Comparison of ENCODE assay signal across 9 cellular contexts in genomic region chr15:90407871-90408317, GRCh38. TPM values are rescaled to one million over a fixed set of nuclear protein-coding genes. Genes with fewer than 3 reads are reported as not detected.
DNase-seq lines count a peak whose midpoint lies in the region; ATAC-seq and TF ChIP-seq lines count a peak whose summit lies in the region.
"Had no signal": no experiment of that assay in that cellular context is flagged by ENCODE, and none has a peak within 500 bp of the region (broad histone marks: within the 10 kb centered on the region; RNA-seq: fewer than 3 reads in every experiment).

No MANE protein-coding gene starts in this region.

- H3K4me3 Mint-ChIP-seq in activated naive CD4-positive, alpha-beta T cell treated with anti-CD3 and anti-CD28 coated beads, Interleukin-2, amount 10 ng/mL, durations not matched to agents 7 days and 5 days = no peak overlapping the region
- peak overlapping the region; percentile 57 for H3K4me3 Mint-ChIP-seq in activated T-helper 17 cell treated with anti-CD3 and anti-CD28 coated beads, Interleukin-2, amount 50 U/mL, for 72 hours
- H3K4me3 Mint-ChIP-seq in type B pancreatic cell = no peak overlapping the region

- peak; percentile 32 for DNase-seq in activated naive CD4-positive, alpha-beta T cell treated with anti-CD3 and anti-CD28 coated beads, Interleukin-2, amount 10 ng/mL, durations not matched to agents 7 days and 5 days
- no peak for DNase-seq in activated naive CD4-positive, alpha-beta T cell treated with anti-CD3 and anti-CD28 coated beads, Interleukin-2, amount 50 U/mL, for 16 hours
- DNase-seq in iris pigment epithelial cell (ENCODE audit: low read depth) (peak; percentile 58), type B pancreatic cell (ENCODE audit: extremely low spot score, unreplicated experiment) (no peak), NCI-H526 treated with DMSO at 0.1 percent for 48 hours (lab: John Stamatoyannopoulos, UW) (no peak), GM10266 (ENCODE audit: extremely low spot score) (no peak), NCI-H1105 (lab: John Stamatoyannopoulos, UW) (no peak)
- DNase-seq: head of caudate nucleus had no signal

- ATAC-seq in activated T-helper 17 cell treated with anti-CD3 and anti-CD28 coated beads, Interleukin-2, amount 50 U/mL, for 72 hours (replicated peaks) = peak; percentile 91

- CTCF ChIA-PET in activated naive CD4-positive, alpha-beta T cell treated with anti-CD3 and anti-CD28 coated beads, Interleukin-2, amount 10 ng/mL, durations not matched to agents 7 days and 5 days (lab: Charles Lee) = interaction anchor here (0.7 to 2.9 kb wide), 6 partner anchors 13 to 88 kb away, joined by 3 to 11 read pairs (median 4); no protein-coding TSS in a partner anchor

- H3K27ac Mint-ChIP-seq in activated naive CD4-positive, alpha-beta T cell treated with anti-CD3 and anti-CD28 coated beads, Interleukin-2, amount 10 ng/mL, durations not matched to agents 7 days and 5 days = peak overlapping the region; percentile 17
- H3K27ac Mint-ChIP-seq in activated T-helper 17 cell treated with anti-CD3 and anti-CD28 coated beads, Interleukin-2, amount 50 U/mL, for 72 hours = peak overlapping the region; percentile 87
- H3K27ac Mint-ChIP-seq in type B pancreatic cell = peak overlapping the region; percentile 10

- TF ChIP-seq CTCF in type B pancreatic cell (conservative IDR thresholded peaks at IDR 0.05) (no peak), GM10266 (IDR thresholded peaks at IDR 0.05; ENCODE audit: control insufficient read depth, insufficient read depth, low read depth, missing control alignments) (no peak)

- H3K4me1 Mint-ChIP-seq in activated naive CD4-positive, alpha-beta T cell treated with anti-CD3 and anti-CD28 coated beads, Interleukin-2, amount 10 ng/mL, durations not matched to agents 7 days and 5 days = peaks cover 74% of the 10 kb centered on the region
- peaks cover 46% of the 10 kb centered on the region for H3K4me1 Mint-ChIP-seq in activated T-helper 17 cell treated with anti-CD3 and anti-CD28 coated beads, Interleukin-2, amount 50 U/mL, for 72 hours
- peaks cover 19% of the 10 kb centered on the region for H3K4me1 Mint-ChIP-seq in type B pancreatic cell (ENCODE audit: unreplicated experiment)

- H3K27me3 Mint-ChIP-seq in activated naive CD4-positive, alpha-beta T cell treated with anti-CD3 and anti-CD28 coated beads, Interleukin-2, amount 10 ng/mL, durations not matched to agents 7 days and 5 days = no peaks in the 10 kb centered on the region
- H3K27me3 Mint-ChIP-seq in activated T-helper 17 cell treated with anti-CD3 and anti-CD28 coated beads, Interleukin-2, amount 50 U/mL, for 72 hours = no peaks in the 10 kb centered on the region
- H3K27me3 Mint-ChIP-seq in type B pancreatic cell = no peaks in the 10 kb centered on the region

- peaks cover 3% of the 10 kb centered on the region for H3K9me3 Mint-ChIP-seq in activated naive CD4-positive, alpha-beta T cell treated with anti-CD3 and anti-CD28 coated beads, Interleukin-2, amount 10 ng/mL, durations not matched to agents 7 days and 5 days
- H3K9me3 Mint-ChIP-seq in activated T-helper 17 cell treated with anti-CD3 and anti-CD28 coated beads, Interleukin-2, amount 50 U/mL, for 72 hours = no peaks in the 10 kb centered on the region
- peaks cover 4% of the 10 kb centered on the region for H3K9me3 Mint-ChIP-seq in type B pancreatic cell

- H3K36me3 Mint-ChIP-seq in activated naive CD4-positive, alpha-beta T cell treated with anti-CD3 and anti-CD28 coated beads, Interleukin-2, amount 10 ng/mL, durations not matched to agents 7 days and 5 days = peaks cover 40% of the 10 kb centered on the region
- peaks cover 43% of the 10 kb centered on the region for H3K36me3 Mint-ChIP-seq in activated T-helper 17 cell treated with anti-CD3 and anti-CD28 coated beads, Interleukin-2, amount 50 U/mL, for 72 hours (ENCODE audit: low read depth)
- H3K36me3 Mint-ChIP-seq in type B pancreatic cell = peaks cover 16% of the 10 kb centered on the region

RNA-seq across cellular contexts. Expression of gene IQGAP1, which starts 19.9 kb away (rescaled TPM):
- 100 to 1,000 TPM; 224 TPM for total RNA-seq in activated T-helper 17 cell treated with anti-CD3 and anti-CD28 coated beads, Interleukin-2, amount 50 U/mL, for 72 hours
- 80.4 and 131 TPM in 2 replicates for total RNA-seq in type B pancreatic cell (ENCODE audit: low replicate concordance)

RNA-seq across cellular contexts. Expression of gene ZNF774, which starts 55.8 kb away (rescaled TPM):
- under 1 TPM; 0.69 to 0.82 TPM for total RNA-seq in activated T-helper 17 cell treated with anti-CD3 and anti-CD28 coated beads, Interleukin-2, amount 50 U/mL, for 72 hours
- 4.8 and 5.5 TPM in 2 replicates for total RNA-seq in type B pancreatic cell (ENCODE audit: low replicate concordance)

Comparison
In these comparisons a context has a peak if more than half of its experiments do, and no peak if none do; other contexts are left out.
1. DNase-seq: peak in activated naive CD4-positive, alpha-beta T cell treated with anti-CD3 and anti-CD28 coated beads, Interleukin-2, amount 10 ng/mL, durations not matched to agents 7 days and 5 days (single experiment) and iris pigment epithelial cell (single experiment); none in activated naive CD4-positive, alpha-beta T cell treated with anti-CD3 and anti-CD28 coated beads, Interleukin-2, amount 50 U/mL, for 16 hours (single experiment), type B pancreatic cell (single experiment), NCI-H526 treated with DMSO at 0.1 percent for 48 hours (single experiment), GM10266 (single experiment) and NCI-H1105 (single experiment).
2. H3K27ac Mint-ChIP-seq: peak in every context shown above with its lines; median percentile 87 in activated T-helper 17 cell treated with anti-CD3 and anti-CD28 coated beads, Interleukin-2, amount 50 U/mL, for 72 hours; 17 in activated naive CD4-positive, alpha-beta T cell treated with anti-CD3 and anti-CD28 coated beads, Interleukin-2, amount 10 ng/mL, durations not matched to agents 7 days and 5 days; 10 in type B pancreatic cell.